8 cellular contexts compared by ENCODE assay signal in genomic region chr10:11602919-11603523, GRCh38. TPM values are rescaled to one million over a fixed set of nuclear protein-coding genes. Genes with fewer than 3 reads are reported as not detected.
DNase-seq lines count a peak whose midpoint lies in the region; ATAC-seq and TF ChIP-seq lines count a peak whose summit lies in the region.

No MANE protein-coding gene starts in this region.

- no peak overlapping the region for H3K18ac ChIP-seq in neuronal stem cell (ENCODE audit: low read length)

- no peak overlapping the region for H2AK5ac ChIP-seq in neuronal stem cell (ENCODE audit: low read depth, low read length)

- no peaks in the 10 kb centered on the region for H3K9me3 Mint-ChIP-seq in CD14-positive monocyte

- peaks cover 2 to 6% of the 10 kb centered on the region in 2 donors for H3K36me3 Mint-ChIP-seq in CD14-positive monocyte

- peak; percentile 69 for DNase-seq in GM06990 (ENCODE audit: extremely low read depth, insufficient read length)
- peak; percentile 4 to 22 for DNase-seq in NCI-H526 (lab: John Stamatoyannopoulos, UW)
- DNase-seq in iris pigment epithelial cell (ENCODE audit: low read depth): peak; percentile 81
- no peak for DNase-seq in foreskin fibroblast
- DNase-seq in neuronal stem cell (ENCODE audit: low spot score): no peak
- DNase-seq in CD14-positive monocyte (ENCODE audit: low spot score): no peak
- no peak for DNase-seq in left cardiac atrium

- H3K4me3 ChIP-seq in GM06990 (replicated peaks; ENCODE audit: low read depth, low read length) (no peak overlapping the region; the same call in 1 of the 2 replicates), foreskin fibroblast (ENCODE audit: low read depth in 1 of 2, low read length in 2 of 2) (no peak overlapping the region), neuronal stem cell (ENCODE audit: low read length in 2 of 2) (no peak overlapping the region)

- no CpG with 5 or more reads among the region's 7 CpGs for WGBS in neuronal stem cell (ENCODE audit: extremely low coverage in 2 of 2, insufficient read length in 2 of 2, insufficient replicate concordance in 1 of 2), 2 donors

- H4K8ac ChIP-seq in neuronal stem cell (ENCODE audit: low read depth, low read length): no peak overlapping the region

- H2AFZ ChIP-seq in neuronal stem cell (ENCODE audit: low read length): no peak overlapping the region

- H2BK12ac ChIP-seq in neuronal stem cell (ENCODE audit: low read length): no peak overlapping the region

- intact Hi-C loops in CD14-positive monocyte (cut with micrococcal nuclease): no loop called here
- intact Hi-C loops in left cardiac atrium (cut with DNase I): no loop called here

- H4K91ac ChIP-seq in neuronal stem cell (ENCODE audit: low read depth, low read length, poor library complexity): no peak overlapping the region

- no peak overlapping the region for H3K27ac Mint-ChIP-seq in CD14-positive monocyte

- no peak overlapping the region for H2BK120ac ChIP-seq in neuronal stem cell (ENCODE audit: low read depth, low read length)

- no peak overlapping the region for H3K23ac ChIP-seq in neuronal stem cell (ENCODE audit: low read depth, low read length, poor library complexity)

- peaks cover 0 to 11% of the 10 kb centered on the region in 2 donors for H3K9me3 ChIP-seq in neuronal stem cell (replicated peaks in 1 of 2; ENCODE audit: control insufficient read depth in 2 of 2, insufficient read depth in 1 of 2, low read depth in 1 of 2, low read length in 2 of 2)

- no peak overlapping the region for H3K14ac ChIP-seq in neuronal stem cell (ENCODE audit: low read length)

- H3K79me1 ChIP-seq in neuronal stem cell (ENCODE audit: low read depth, low read length): no peaks in the 10 kb centered on the region

- peaks cover 2% of the 10 kb centered on the region in 2 donors for H3K4me1 ChIP-seq in neuronal stem cell (ENCODE audit: control insufficient read depth in 2 of 2, insufficient read depth in 1 of 2, low read depth in 1 of 2, low read length in 2 of 2)

- H3K27ac ChIP-seq in neuronal stem cell (replicated peaks; ENCODE audit: low read length): no peak overlapping the region

- TF ChIP-seq CTCF in GM06990 (IDR thresholded peaks at IDR 0.05; ENCODE audit: insufficient read depth, low read length, poor library complexity, severe bottlenecking): no peak
- TF ChIP-seq CTCF in foreskin fibroblast (IDR thresholded peaks at IDR 0.05; ENCODE audit: low read depth, low read length): no peak
- TF ChIP-seq CTCF in CD14-positive monocyte (IDR thresholded peaks at IDR 0.05): no peak

- H3K36me3 ChIP-seq in GM06990 (ENCODE audit: control insufficient read depth, insufficient read depth, low read length) (no peaks in the 10 kb centered on the region), neuronal stem cell (replicated peaks in 1 of 2; ENCODE audit: control insufficient read depth in 2 of 2, insufficient read depth in 2 of 2, low read length in 2 of 2) (peaks cover 2 to 11% of the 10 kb centered on the region in 2 donors)

- H3K4ac ChIP-seq in neuronal stem cell (ENCODE audit: low read length): no peak overlapping the region

- H3K4me1 Mint-ChIP-seq in CD14-positive monocyte: peaks cover 29% of the 10 kb centered on the region

- no peak overlapping the region for H3K9ac ChIP-seq in neuronal stem cell (ENCODE audit: low read depth, low read length, poor library complexity)

- no peaks in the 10 kb centered on the region for H3K27me3 ChIP-seq in GM06990 (replicated peaks; ENCODE audit: control insufficient read depth, insufficient read depth, low read length)
- no peaks in the 10 kb centered on the region for H3K27me3 ChIP-seq in neuronal stem cell (ENCODE audit: control insufficient read depth in 3 of 3, insufficient read depth in 3 of 3, low read depth in 1 of 3, low read length in 3 of 3)

- H3K4me2 ChIP-seq in neuronal stem cell (ENCODE audit: insufficient read depth, low read length, poor library complexity, severe bottlenecking): no peak overlapping the region

- no peak overlapping the region for H2BK5ac ChIP-seq in neuronal stem cell (ENCODE audit: low read length)

- H3K4me3 Mint-ChIP-seq in CD14-positive monocyte: no peak overlapping the region

- no peak overlapping the region for H2BK15ac ChIP-seq in neuronal stem cell (ENCODE audit: low read length)

- no peaks in the 10 kb centered on the region for H3K27me3 Mint-ChIP-seq in CD14-positive monocyte (ENCODE audit: low read depth in 3 of 3)

- ATAC-seq in HG02610 (IDR thresholded peaks at IDR 0.05; ENCODE audit: unreplicated experiment) (peak; percentile 68), left cardiac atrium (no peak)

RNA-seq across cellular contexts. Expression of gene USP6NL, which starts 8.4 kb away (rescaled TPM):
- polyA plus RNA-seq in neuronal stem cell (2013, experiment 1 of 2): 27.6 TPM
- 27.7 TPM for polyA plus RNA-seq in neuronal stem cell (2013, experiment 2 of 2)
- 1 to 10 TPM; 6.7 to 7.7 TPM for polyA plus RNA-seq in CD14-positive monocyte
- 1 to 10 TPM; 7.9 to 9.2 TPM for total RNA-seq in left cardiac atrium

Comparison
In these comparisons a context has a peak if more than half of its experiments do, and no peak if none do; other contexts are left out.
1. DNase-seq: peak in GM06990 (single experiment), NCI-H526 (2 of 2) and iris pigment epithelial cell (single experiment); none in foreskin fibroblast (0 of 2), neuronal stem cell (single experiment), CD14-positive monocyte (single experiment) and left cardiac atrium (single experiment).